In genomic region chr16:2048116-2048543, GRCh38 we compare ENCODE assay signal across 8 cellular contexts. TPM values are rescaled to one million over a fixed set of nuclear protein-coding genes. Genes with fewer than 3 reads are reported as not detected.
DNase-seq lines count a peak whose midpoint lies in the region; ATAC-seq, FAIRE-seq and TF ChIP-seq lines count a peak whose summit lies in the region.

No MANE protein-coding gene starts in this region.

- intact Hi-C loops in left ventricle myocardium inferior (cut with micrococcal nuclease): no loop called here
- intact Hi-C loops in Right ventricle myocardium superior (cut with DNase I): no loop called here
- intact Hi-C loops in thyroid gland (cut with DNase I): no loop called here

- no peak for TF ChIP-seq POLR2A in thyroid gland (IDR thresholded peaks at IDR 0.05)

- no peaks in the 10 kb centered on the region for H3K27me3 Mint-ChIP-seq in activated naive CD8-positive, alpha-beta T cell treated with anti-CD3 and anti-CD28 coated beads for 36 hours

- H3K4me3 Mint-ChIP-seq in activated naive CD8-positive, alpha-beta T cell treated with anti-CD3 and anti-CD28 coated beads for 36 hours: peak overlapping the region; percentile 94

- ATAC-seq in Right ventricle myocardium superior (ENCODE audit: poor library complexity): no peak
- no peak for ATAC-seq in HG02610 (IDR thresholded peaks at IDR 0.05; ENCODE audit: unreplicated experiment)

- DNase-seq in left ventricle myocardium inferior (no peak), Right ventricle myocardium superior (no peak), thyroid gland (no peak), D721Med (ENCODE audit: insufficient read length, low spot score) (no peak), NCI-H2171 (lab: John Stamatoyannopoulos, UW) (no peak)
- peak; percentile 22 for DNase-seq in activated naive CD8-positive, alpha-beta T cell treated with anti-CD3 and anti-CD28 coated beads for 36 hours

- peaks cover 60% of the 10 kb centered on the region for H3K4me1 ChIP-seq in left ventricle myocardium inferior
- peaks cover 20 to 36% of the 10 kb centered on the region in 2 donors for H3K4me1 ChIP-seq in thyroid gland

- H3K4me3 ChIP-seq in left ventricle myocardium inferior (peak overlapping the region; percentile 91), thyroid gland (replicated peaks in 1 of 3) (peak overlapping the region; percentile 9 to 96 (median 87))

- TF ChIP-seq CTCF in left ventricle myocardium inferior (IDR thresholded peaks at IDR 0.05; ENCODE audit: borderline replicate concordance) (no peak), thyroid gland (IDR thresholded peaks at IDR 0.05) (peak in 1 of 6 experiments; percentile 0), D721Med (IDR thresholded peaks at IDR 0.05; ENCODE audit: insufficient read depth, missing control alignments) (no peak)

- H3K36me3 ChIP-seq in left ventricle myocardium inferior (peaks cover 30% of the 10 kb centered on the region), thyroid gland (peaks cover under 1 to 7% of the 10 kb centered on the region in 2 donors)

- H3K27me3 ChIP-seq in left ventricle myocardium inferior (ENCODE audit: low read depth) (no peaks in the 10 kb centered on the region), layer of hippocampus (ENCODE audit: control insufficient read depth, insufficient read depth, low read length) (no peaks in the 10 kb centered on the region), thyroid gland (no peaks in the 10 kb centered on the region)

- H3K9me3 ChIP-seq in left ventricle myocardium inferior (replicated peaks) (no peaks in the 10 kb centered on the region), thyroid gland (no peaks in the 10 kb centered on the region)

- peaks cover 16% of the 10 kb centered on the region for H3K4me1 Mint-ChIP-seq in activated naive CD8-positive, alpha-beta T cell treated with anti-CD3 and anti-CD28 coated beads for 36 hours

- peak overlapping the region; percentile 56 for H3K27ac Mint-ChIP-seq in activated naive CD8-positive, alpha-beta T cell treated with anti-CD3 and anti-CD28 coated beads for 36 hours

- H3K27ac ChIP-seq in left ventricle myocardium inferior (replicated peaks) (peak overlapping the region; percentile 96), layer of hippocampus (ENCODE audit: low read depth, low read length) (peak overlapping the region; percentile 53), thyroid gland (peak overlapping the region in 2 of 3 donors; percentile 66 to 77)

- H3K36me3 Mint-ChIP-seq in activated naive CD8-positive, alpha-beta T cell treated with anti-CD3 and anti-CD28 coated beads for 36 hours: peaks cover 2% of the 10 kb centered on the region

- no peaks in the 10 kb centered on the region for H3K9me3 Mint-ChIP-seq in activated naive CD8-positive, alpha-beta T cell treated with anti-CD3 and anti-CD28 coated beads for 36 hours

- no peak for FAIRE-seq in D721Med (lab: Jason Lieb, UNC)

- WGBS in thyroid gland, 2 donors: 2 to 17% methylated on average over 3 to 15 of the region's 30 CpGs

RNA-seq across cellular contexts. Expression of gene TSC2, which starts 0.3 kb away (rescaled TPM):
- total RNA-seq in left ventricle myocardium inferior: 80.1 TPM
- 67.8 TPM for total RNA-seq in Right ventricle myocardium superior
- 10 to 100 TPM; 52.3 to 57.5 TPM for total RNA-seq in activated naive CD8-positive, alpha-beta T cell treated with anti-CD3 and anti-CD28 coated beads for 36 hours
- total RNA-seq in thyroid gland: 100 to 1,000 TPM; 101 to 148 (median 109) TPM

RNA-seq across cellular contexts. Expression of gene NTHL1, which starts 0.5 kb away (rescaled TPM):
- total RNA-seq in left ventricle myocardium inferior: 21.7 TPM
- 26.2 TPM for total RNA-seq in Right ventricle myocardium superior
- total RNA-seq in activated naive CD8-positive, alpha-beta T cell treated with anti-CD3 and anti-CD28 coated beads for 36 hours: 10 to 100 TPM; 30.6 to 32.0 TPM
- 10 to 100 TPM in 3 of 4 donors, 1 to 10 TPM in 1; 6.1 to 38.7 (median 25.0) TPM for total RNA-seq in thyroid gland

RNA-seq across cellular contexts. Expression of gene NHERF2, which starts 21.4 kb away (rescaled TPM):
- total RNA-seq in left ventricle myocardium inferior (221 TPM), Right ventricle myocardium superior (258 TPM), thyroid gland (100 to 1,000 TPM in 1 of 4 donors, 10 to 100 TPM in 3; 73.8 to 146 (median 81.6) TPM)
- 1 to 10 TPM; 2.4 to 3.7 TPM for total RNA-seq in activated naive CD8-positive, alpha-beta T cell treated with anti-CD3 and anti-CD28 coated beads for 36 hours

RNA-seq across cellular contexts. Expression of gene NPW, which starts 28.5 kb away (rescaled TPM):
- not detected for total RNA-seq in left ventricle myocardium inferior
- not detected for total RNA-seq in Right ventricle myocardium superior
- total RNA-seq in activated naive CD8-positive, alpha-beta T cell treated with anti-CD3 and anti-CD28 coated beads for 36 hours: 10 to 100 TPM; 29.1 to 34.2 TPM
- total RNA-seq in thyroid gland: under 1 TPM in 2 of 4 donors, not detected in 2; 0.54 to 0.63 TPM

RNA-seq across cellular contexts. Expression of gene ZNF598, which starts 38.5 kb away (rescaled TPM):
- total RNA-seq in left ventricle myocardium inferior (14.5 TPM), Right ventricle myocardium superior (17.2 TPM), thyroid gland (10 to 100 TPM; 19.0 to 38.4 (median 27.4) TPM)
- 10 to 100 TPM; 98.3 to 99.8 TPM for total RNA-seq in activated naive CD8-positive, alpha-beta T cell treated with anti-CD3 and anti-CD28 coated beads for 36 hours

Comparison
In these comparisons a context has a peak if more than half of its experiments do, and no peak if none do; other contexts are left out.
1. RNA of gene NHERF2, which starts 21.4 kb away (total RNA-seq): 258 TPM in Right ventricle myocardium superior (single experiment), 221 TPM in left ventricle myocardium inferior (single experiment) and 73.8 to 146 TPM in thyroid gland; 2.4 to 3.7 TPM in activated naive CD8-positive, alpha-beta T cell treated with anti-CD3 and anti-CD28 coated beads for 36 hours; every median in the first group is over 10 times any median in the second.
2. Peak in every context shown above with its lines, with median percentiles within 50 percentile points of each other: H3K27ac ChIP-seq.